10 cellular contexts compared by ENCODE assay signal in the genomic region with DNA sequence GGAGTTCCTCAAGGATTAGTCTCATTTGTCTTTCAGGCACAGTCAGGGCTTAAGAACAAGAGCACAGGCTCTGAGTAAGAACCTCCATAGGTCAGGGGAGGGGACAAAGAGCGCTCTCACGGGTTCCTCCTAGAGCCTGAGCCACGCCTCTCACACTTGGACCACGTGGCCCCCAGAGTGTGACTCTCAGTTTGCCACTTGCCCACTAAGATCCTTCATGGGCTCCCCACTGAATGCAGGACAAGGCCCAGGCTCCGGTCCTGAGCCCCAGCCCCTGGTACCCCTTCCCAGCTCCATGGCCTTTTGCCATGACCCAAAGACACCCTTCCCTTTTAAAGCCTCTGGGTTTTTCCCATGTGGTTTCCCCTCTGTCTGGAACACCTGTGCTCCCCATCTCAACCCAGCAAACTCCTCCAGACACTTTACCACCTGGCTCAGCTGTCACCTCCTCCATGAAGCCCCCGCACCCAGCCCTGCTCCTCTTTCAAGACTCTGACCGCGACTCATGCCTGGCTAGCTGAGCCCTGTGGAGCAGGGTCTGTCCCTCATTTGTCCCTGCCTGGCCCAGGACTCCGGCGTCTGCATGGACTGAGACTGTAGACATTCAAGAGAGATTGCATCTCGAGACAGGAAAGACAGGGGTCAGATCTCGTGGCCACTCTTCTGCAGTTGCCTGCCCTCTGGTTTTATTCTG. TPM values are rescaled to one million over a fixed set of nuclear protein-coding genes. Genes with fewer than 3 reads are reported as not detected.
DNase-seq lines count a peak whose midpoint lies in the region; ATAC-seq lines count a peak whose summit lies in the region.
"Had no signal": no experiment of that assay in that cellular context is flagged by ENCODE, and none has a peak within 500 bp of the region (broad histone marks: within the 10 kb centered on the region; RNA-seq: fewer than 3 reads in every experiment).

No MANE protein-coding gene starts in this region.

- no peaks in the 10 kb centered on the region for H3K36me3 Mint-ChIP-seq in activated naive CD4-positive, alpha-beta T cell treated with anti-CD3 and anti-CD28 coated beads for 36 hours (ENCODE audit: low read depth)
- H3K36me3 Mint-ChIP-seq in natural killer cell treated with Interleukin-12 subunit alpha and Interleukin-12 subunit beta and Interleukin-15 and Interleukin-18, amount 100 ng/mL, for 72 hours: no peaks in the 10 kb centered on the region
- H3K36me3 Mint-ChIP-seq in T-helper 2 cell treated with Interferon-gamma antibody and Interleukin-4, amounts not matched to agents 5 μg/mL and 100 μg/mL, for 36 hours (ENCODE audit: low read depth): no peaks in the 10 kb centered on the region

- H3K9me3 Mint-ChIP-seq in activated naive CD4-positive, alpha-beta T cell treated with anti-CD3 and anti-CD28 coated beads for 36 hours: no peaks in the 10 kb centered on the region
- no peaks in the 10 kb centered on the region for H3K9me3 Mint-ChIP-seq in natural killer cell treated with Interleukin-12 subunit alpha and Interleukin-12 subunit beta and Interleukin-15 and Interleukin-18, amount 100 ng/mL, for 72 hours
- no peaks in the 10 kb centered on the region for H3K9me3 Mint-ChIP-seq in T-helper 2 cell treated with Interferon-gamma antibody and Interleukin-4, amounts not matched to agents 5 μg/mL and 100 μg/mL, for 36 hours
- H3K9me3 Mint-ChIP-seq: CD4-positive, alpha-beta T cell; T-helper 1 cell treated with Interleukin-12 subunit alpha and Interleukin-12 subunit beta and Interleukin-4 antibody, amounts not matched to agents 30 μg/mL and 1 μg/mL, for 36 hours had no signal

- ATAC-seq in HG02938 (IDR thresholded peaks at IDR 0.05; ENCODE audit: unreplicated experiment): peak; percentile 90
- peak; percentile 98 to 99 for ATAC-seq in natural killer cell treated with Interleukin-12 subunit alpha and Interleukin-12 subunit beta and Interleukin-15 and Interleukin-18, amount 100 ng/mL, for 72 hours

- H3K4me3 Mint-ChIP-seq in activated naive CD4-positive, alpha-beta T cell treated with anti-CD3 and anti-CD28 coated beads for 36 hours: no peak overlapping the region
- H3K4me3 Mint-ChIP-seq in natural killer cell treated with Interleukin-12 subunit alpha and Interleukin-12 subunit beta and Interleukin-15 and Interleukin-18, amount 100 ng/mL, for 72 hours: peak overlapping the region; percentile 72
- H3K4me3 Mint-ChIP-seq in T-helper 2 cell treated with Interferon-gamma antibody and Interleukin-4, amounts not matched to agents 5 μg/mL and 100 μg/mL, for 36 hours: no peak overlapping the region
- H3K4me3 Mint-ChIP-seq: CD4-positive, alpha-beta T cell; T-helper 1 cell treated with Interleukin-12 subunit alpha and Interleukin-12 subunit beta and Interleukin-4 antibody, amounts not matched to agents 30 μg/mL and 1 μg/mL, for 36 hours had no signal

- no peaks in the 10 kb centered on the region for H3K27me3 Mint-ChIP-seq in activated naive CD4-positive, alpha-beta T cell treated with anti-CD3 and anti-CD28 coated beads for 36 hours (ENCODE audit: low read depth)
- H3K27me3 Mint-ChIP-seq in natural killer cell treated with Interleukin-12 subunit alpha and Interleukin-12 subunit beta and Interleukin-15 and Interleukin-18, amount 100 ng/mL, for 72 hours: no peaks in the 10 kb centered on the region
- H3K27me3 Mint-ChIP-seq in T-helper 2 cell treated with Interferon-gamma antibody and Interleukin-4, amounts not matched to agents 5 μg/mL and 100 μg/mL, for 36 hours (ENCODE audit: low read depth): no peaks in the 10 kb centered on the region
- H3K27me3 Mint-ChIP-seq: CD4-positive, alpha-beta T cell had no signal

- H3K4me1 Mint-ChIP-seq in activated naive CD4-positive, alpha-beta T cell treated with anti-CD3 and anti-CD28 coated beads for 36 hours (ENCODE audit: low read depth): peaks cover 10% of the 10 kb centered on the region
- peaks cover 21 to 39% of the 10 kb centered on the region in 2 donors for H3K4me1 Mint-ChIP-seq in natural killer cell treated with Interleukin-12 subunit alpha and Interleukin-12 subunit beta and Interleukin-15 and Interleukin-18, amount 100 ng/mL, for 72 hours (ENCODE audit: low read depth in 2 of 2)
- no peaks in the 10 kb centered on the region for H3K4me1 Mint-ChIP-seq in T-helper 2 cell treated with Interferon-gamma antibody and Interleukin-4, amounts not matched to agents 5 μg/mL and 100 μg/mL, for 36 hours (ENCODE audit: low read depth)

- intact Hi-C loops in activated naive CD4-positive, alpha-beta T cell treated with anti-CD3 and anti-CD28 coated beads for 36 hours (cut with micrococcal nuclease): loop anchor here (1.0 kb wide), 1 partner anchor 25 kb away; no protein-coding TSS in a partner anchor

- no peak overlapping the region for H3K27ac Mint-ChIP-seq in activated naive CD4-positive, alpha-beta T cell treated with anti-CD3 and anti-CD28 coated beads for 36 hours
- peak overlapping the region; percentile 70 to 94 for H3K27ac Mint-ChIP-seq in natural killer cell treated with Interleukin-12 subunit alpha and Interleukin-12 subunit beta and Interleukin-15 and Interleukin-18, amount 100 ng/mL, for 72 hours
- no peak overlapping the region for H3K27ac Mint-ChIP-seq in T-helper 2 cell treated with Interferon-gamma antibody and Interleukin-4, amounts not matched to agents 5 μg/mL and 100 μg/mL, for 36 hours
- H3K27ac Mint-ChIP-seq: CD4-positive, alpha-beta T cell; T-helper 1 cell treated with Interleukin-12 subunit alpha and Interleukin-12 subunit beta and Interleukin-4 antibody, amounts not matched to agents 30 μg/mL and 1 μg/mL, for 36 hours had no signal

- CTCF ChIA-PET in activated naive CD4-positive, alpha-beta T cell treated with anti-CD3 and anti-CD28 coated beads for 36 hours (lab: Charles Lee): no interaction called here

- DNase-seq in activated naive CD4-positive, alpha-beta T cell treated with anti-CD3 and anti-CD28 coated beads for 36 hours: peak; percentile 75
- no peak for DNase-seq in activated naive CD4-positive, alpha-beta T cell treated with anti-CD3 and anti-CD28 coated beads, Interleukin-2, amount 50 U/mL, for 16 hours
- peak; percentile 55 for DNase-seq in SW480 (ENCODE audit: low spot score)
- peak; percentile 91 for DNase-seq in natural killer cell treated with Interleukin-12 subunit alpha and Interleukin-12 subunit beta and Interleukin-15 and Interleukin-18, amount 100 ng/mL, for 72 hours (ENCODE audit: low spot score)
- no peak for DNase-seq in activated effector memory CD4-positive, alpha-beta T cell treated with anti-CD3 and anti-CD28 coated beads, Interleukin-2, amount 50 U/mL, for 16 hours
- no peak for DNase-seq in T-helper 2 cell treated with Interferon-gamma antibody and Interleukin-4, amounts not matched to agents 5 μg/mL and 100 μg/mL, for 36 hours (ENCODE audit: low spot score)
- DNase-seq in 8988T: no peak

RNA-seq across cellular contexts. Expression of gene IQSEC1, which starts 32.7 kb away (rescaled TPM):
- 10 to 100 TPM; 38.6 to 39.3 TPM for total RNA-seq in activated naive CD4-positive, alpha-beta T cell treated with anti-CD3 and anti-CD28 coated beads for 36 hours
- total RNA-seq in natural killer cell treated with Interleukin-12 subunit alpha and Interleukin-12 subunit beta and Interleukin-15 and Interleukin-18, amount 100 ng/mL, for 72 hours: 10 to 100 TPM; 93.7 to 95.8 TPM

Comparison
In these comparisons a context has a peak if more than half of its experiments do, and no peak if none do; other contexts are left out.
1. DNase-seq: peak in activated naive CD4-positive, alpha-beta T cell treated with anti-CD3 and anti-CD28 coated beads for 36 hours (single experiment), SW480 (single experiment) and natural killer cell treated with Interleukin-12 subunit alpha and Interleukin-12 subunit beta and Interleukin-15 and Interleukin-18, amount 100 ng/mL, for 72 hours (single experiment); none in activated naive CD4-positive, alpha-beta T cell treated with anti-CD3 and anti-CD28 coated beads, Interleukin-2, amount 50 U/mL, for 16 hours (single experiment), activated effector memory CD4-positive, alpha-beta T cell treated with anti-CD3 and anti-CD28 coated beads, Interleukin-2, amount 50 U/mL, for 16 hours (single experiment), T-helper 2 cell treated with Interferon-gamma antibody and Interleukin-4, amounts not matched to agents 5 μg/mL and 100 μg/mL, for 36 hours (single experiment) and 8988T (single experiment).
2. H3K27ac Mint-ChIP-seq: peak in natural killer cell treated with Interleukin-12 subunit alpha and Interleukin-12 subunit beta and Interleukin-15 and Interleukin-18, amount 100 ng/mL, for 72 hours (2 of 2); none in activated naive CD4-positive, alpha-beta T cell treated with anti-CD3 and anti-CD28 coated beads for 36 hours (single experiment) and T-helper 2 cell treated with Interferon-gamma antibody and Interleukin-4, amounts not matched to agents 5 μg/mL and 100 μg/mL, for 36 hours (single experiment).